Comparison of ENCODE assay signal across 1 cellular context in the genomic region with DNA sequence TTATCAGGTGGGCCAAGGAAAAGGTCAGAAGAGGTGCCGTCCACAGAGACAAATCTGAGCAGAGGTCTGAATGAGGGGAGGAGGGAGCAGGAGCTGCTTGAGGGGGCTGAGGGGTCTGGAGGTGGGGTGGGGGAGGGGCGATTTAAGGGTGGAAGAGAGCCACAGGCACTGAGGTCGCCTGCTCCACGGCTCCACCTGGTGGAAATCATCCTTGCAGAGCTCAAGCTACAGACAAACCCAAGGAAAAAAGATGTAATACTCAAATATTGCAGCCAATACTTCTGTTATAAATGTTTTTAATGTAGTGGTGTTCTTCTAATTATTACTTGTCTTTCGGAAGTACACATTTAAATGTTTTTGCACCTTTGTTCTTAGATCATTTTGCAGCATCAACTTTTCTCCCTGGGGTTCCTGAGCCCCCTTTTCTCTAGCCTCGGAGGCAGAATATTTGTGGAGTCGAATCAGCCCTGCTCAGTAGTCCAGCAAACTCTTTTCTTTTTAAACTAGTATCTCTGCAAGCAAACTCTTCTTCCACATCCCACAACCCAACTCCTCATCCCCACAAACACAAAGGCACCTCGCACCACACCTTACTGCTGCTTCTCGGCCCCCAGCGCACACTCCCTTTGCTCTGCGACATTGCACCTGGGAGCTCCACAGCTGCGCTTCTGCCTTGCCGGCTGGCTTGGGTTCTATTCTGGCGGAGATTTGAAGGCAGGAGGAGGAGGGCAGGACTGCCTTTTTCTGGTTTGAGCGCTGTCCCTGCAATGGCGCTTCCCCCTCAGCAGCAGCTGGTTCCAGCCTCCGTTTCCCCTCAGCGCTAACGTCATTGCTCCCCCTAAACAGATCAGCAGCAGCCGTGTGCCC.
A peak's percentile ranks its signal among the peaks of the same experiment; 100 is the strongest.
TF ChIP-seq lines count a peak whose summit lies in the region.

No MANE protein-coding gene starts in this region.

TF ChIP-seq in K562, 482 proteins besides CTCF, POLR2A, EP300 and RAD21 (continued from another document):
- TF ChIP-seq, protein P1, sequence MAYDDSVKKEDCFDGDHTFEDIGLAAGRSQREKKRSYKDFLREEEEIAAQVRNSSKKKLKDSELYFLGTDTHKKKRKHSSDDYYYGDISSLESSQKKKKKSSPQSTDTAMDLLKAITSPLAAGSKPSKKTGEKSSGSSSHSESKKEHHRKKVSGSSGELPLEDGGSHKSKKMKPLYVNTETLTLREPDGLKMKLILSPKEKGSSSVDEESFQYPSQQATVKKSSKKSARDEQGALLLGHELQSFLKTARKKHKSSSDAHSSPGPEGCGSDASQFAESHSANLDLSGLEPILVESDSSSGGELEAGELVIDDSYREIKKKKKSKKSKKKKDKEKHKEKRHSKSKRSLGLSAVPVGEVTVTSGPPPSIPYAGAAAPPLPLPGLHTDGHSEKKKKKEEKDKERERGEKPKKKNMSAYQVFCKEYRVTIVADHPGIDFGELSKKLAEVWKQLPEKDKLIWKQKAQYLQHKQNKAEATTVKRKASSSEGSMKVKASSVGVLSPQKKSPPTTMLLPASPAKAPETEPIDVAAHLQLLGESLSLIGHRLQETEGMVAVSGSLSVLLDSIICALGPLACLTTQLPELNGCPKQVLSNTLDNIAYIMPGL (CRISPR knock-in tag; IDR thresholded peaks at IDR 0.05): no peak
- TF ChIP-seq SMC3 (conservative IDR thresholded peaks at IDR 0.05; ENCODE audit: insufficient read depth, low read depth, low read length) (peak; percentile 64; the same call in 1 of the 2 replicates), STAT5A (IDR thresholded peaks at IDR 0.05; ENCODE audit: borderline replicate concordance, low read length) (no peak), ZNF431 (CRISPR knock-in tag; IDR thresholded peaks at IDR 0.05) (no peak), ZBTB7A (IDR thresholded peaks at IDR 0.05; ENCODE audit: borderline replicate concordance, control insufficient read depth, low read depth, low read length) (peak; percentile 37; the same call in 1 of the 2 replicates), GATA2 (CRISPR knock-in tag; IDR thresholded peaks at IDR 0.05) (no peak), ZBTB8A (IDR thresholded peaks at IDR 0.05; ENCODE audit: partially characterized antibody) (no peak), BHLHE40 (IDR thresholded peaks at IDR 0.05; ENCODE audit: low read length) (no peak), RCOR1 (IDR thresholded peaks at IDR 0.05; ENCODE audit: borderline replicate concordance in 1 of 2, low read depth in 2 of 2, low read length in 2 of 2) (peak in 1 of 2 experiments; percentile 16; a peak in 1 of 4 replicates), TEAD1 (CRISPR knock-in tag; IDR thresholded peaks at IDR 0.05) (peak in 1 of 2 experiments; percentile 50; a peak in 1 of 4 replicates)
- TF ChIP-seq, protein P2, sequence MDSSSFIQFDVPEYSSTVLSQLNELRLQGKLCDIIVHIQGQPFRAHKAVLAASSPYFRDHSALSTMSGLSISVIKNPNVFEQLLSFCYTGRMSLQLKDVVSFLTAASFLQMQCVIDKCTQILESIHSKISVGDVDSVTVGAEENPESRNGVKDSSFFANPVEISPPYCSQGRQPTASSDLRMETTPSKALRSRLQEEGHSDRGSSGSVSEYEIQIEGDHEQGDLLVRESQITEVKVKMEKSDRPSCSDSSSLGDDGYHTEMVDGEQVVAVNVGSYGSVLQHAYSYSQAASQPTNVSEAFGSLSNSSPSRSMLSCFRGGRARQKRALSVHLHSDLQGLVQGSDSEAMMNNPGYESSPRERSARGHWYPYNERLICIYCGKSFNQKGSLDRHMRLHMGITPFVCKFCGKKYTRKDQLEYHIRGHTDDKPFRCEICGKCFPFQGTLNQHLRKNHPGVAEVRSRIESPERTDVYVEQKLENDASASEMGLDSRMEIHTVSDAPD (CRISPR knock-in tag; IDR thresholded peaks at IDR 0.05): no peak
- TF ChIP-seq, protein P3, sequence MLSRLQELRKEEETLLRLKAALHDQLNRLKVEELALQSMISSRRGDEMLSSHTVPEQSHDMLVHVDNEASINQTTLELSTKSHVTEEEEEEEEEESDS (CRISPR knock-in tag; IDR thresholded peaks at IDR 0.05): no peak
